In the genomic region with DNA sequence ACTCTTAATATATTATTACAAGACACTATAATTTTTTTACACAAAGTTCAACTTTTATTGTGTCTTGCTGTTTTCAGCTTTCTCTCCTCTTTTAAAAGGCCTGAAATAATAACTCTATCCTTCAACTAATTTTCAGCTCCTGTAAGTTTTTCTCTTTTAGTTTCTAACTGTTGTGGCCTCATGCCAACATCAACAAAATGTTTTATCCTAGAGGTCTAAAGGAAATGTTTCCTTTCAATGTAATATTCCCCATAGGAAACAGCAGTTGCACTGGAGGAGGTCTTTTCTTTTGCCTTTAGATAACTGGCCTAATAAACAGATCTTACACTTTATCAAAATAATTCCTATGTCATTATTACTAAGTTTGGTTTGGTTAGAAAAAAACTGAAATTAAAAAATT, we compare ENCODE assay signal across 26 cellular contexts.
"Had no signal": no experiment of that assay in that cellular context is flagged by ENCODE, and none has a peak within 500 bp of the region (broad histone marks: within the 10 kb centered on the region; RNA-seq: fewer than 3 reads in every experiment).

No MANE protein-coding gene starts in this region.

- H3K4me1 ChIP-seq: parathyroid adenoma, psoas muscle, right lobe of liver, sigmoid colon, stomach, thyroid gland, tibial nerve, upper lobe of left lung, vagina had no signal

- H3K79me2 ChIP-seq: parathyroid adenoma had no signal

- FAIRE-seq: small intestine, urothelium cell line had no signal

- H3K27me3 ChIP-seq: neutrophil, right lobe of liver, sigmoid colon, stomach, thyroid gland, tibial nerve, upper lobe of left lung, vagina had no signal

- H3K9ac ChIP-seq: parathyroid adenoma had no signal

- H3K36me3 ChIP-seq: neutrophil, right lobe of liver, sigmoid colon, thoracic aorta, thyroid gland, upper lobe of left lung, vagina had no signal

- H3K4me3 ChIP-seq: psoas muscle, right lobe of liver, sigmoid colon, stomach, thoracic aorta, thyroid gland, tibial nerve, upper lobe of left lung, vagina had no signal

- H3K9me3 ChIP-seq: thyroid gland, vagina had no signal

- H3K27ac ChIP-seq: neutrophil, parathyroid adenoma, psoas muscle, right lobe of liver, sigmoid colon, stomach, thyroid gland, tibial nerve, upper lobe of left lung, vagina had no signal

- DNase-seq: nephron progenitor cell; nucleus accumbens; posterior cingulate gyrus; psoas muscle; right cardiac atrium; right lobe of liver; sigmoid colon; small intestine; stimulated activated CD4-positive, alpha-beta T cell treated with anti-CD3 and anti-CD28 coated beads, Interleukin-15, amount 100 ng/mL, for 24 hours; stimulated activated CD4-positive, alpha-beta T cell treated with anti-CD3 and anti-CD28 coated beads, Interleukin-2, amount 100 ng/mL, for 24 hours; stimulated activated CD4-positive, alpha-beta T cell treated with anti-CD3 and anti-CD28 coated beads, Interleukin-2, amount 100 ng/mL, for 48 hours; stimulated activated CD4-positive, alpha-beta T cell treated with anti-CD3 and anti-CD28 coated beads, Interleukin-4, amount 100 ng/mL, for 24 hours; stimulated activated naive B cell treated with anti-CD40 and anti-IgM and Interleukin-4, amounts not matched to agents 10 μg/mL and 1 μg/mL and 100 μg/mL, for 72 hours; stimulated activated naive CD4-positive, alpha-beta T cell treated with Interleukin-2 at 50 U/mL for 16 hours; stomach; thyroid gland; trophoblast cell; upper lobe of left lung had no signal

- ATAC-seq: natural killer cell treated with Interleukin-12 subunit alpha and Interleukin-12 subunit beta and Interleukin-15 and Interleukin-18, amount 100 ng/mL, for 72 hours; psoas muscle; right cardiac atrium; right lobe of liver; stimulated activated effector memory CD8-positive, alpha-beta T cell treated with anti-CD3 and anti-CD28 coated beads, Interleukin-12 subunit alpha, Interleukin-12 subunit beta, amount 100 ng/mL, for 72 hours; stimulated activated naive B cell treated with anti-CD40 and anti-IgM and Interleukin-4, amounts not matched to agents 10 μg/mL and 1 μg/mL and 100 μg/mL, for 72 hours had no signal

- H2AFZ ChIP-seq: parathyroid adenoma had no signal
